Comparison of ENCODE assay signal across 8 cellular contexts in genomic region chr1:27568247-27569087, GRCh38. TPM values are rescaled to one million over a fixed set of nuclear protein-coding genes. Genes with fewer than 3 reads are reported as not detected.
DNase-seq lines count a peak whose midpoint lies in the region; ATAC-seq and TF ChIP-seq lines count a peak whose summit lies in the region.

No MANE protein-coding gene starts in this region.

- DNase-seq in ELR (ENCODE audit: low read depth) (peak; percentile 92), GOT3 (lab: John Stamatoyannopoulos, UW) (peak; percentile 69), LNCaP clone FGC (ENCODE audit: low read depth) (peak; percentile 80), T-cell (peak; percentile 76 to 95 (median 86)), amniotic epithelial cell (ENCODE audit: low read depth) (peak; percentile 90), left ventricle myocardium inferior (peak; percentile 95), renal cortical epithelial cell (ENCODE audit: low read depth) (peak; percentile 81), DMS79 (lab: John Stamatoyannopoulos, UW) (no peak)

- 0 out of 2 replicates have a peak overlapping the region, but pooled peaks have one; percentile 8 for H3K4me3 ChIP-seq in LNCaP clone FGC (ENCODE audit: low read depth, low read length)
- peak overlapping the region; percentile 56 for H3K4me3 ChIP-seq in left ventricle myocardium inferior

- H3K4me1 Mint-ChIP-seq in T-cell, result peaks cover 25 to 42% (median 40%) of the 10 kb centered on the region in 3 donors

- no peaks in the 10 kb centered on the region for H3K9me3 ChIP-seq in left ventricle myocardium inferior (replicated peaks)

- no peaks in the 10 kb centered on the region for H3K36me3 ChIP-seq in left ventricle myocardium inferior

- H3K27ac Mint-ChIP-seq in T-cell, result peak overlapping the region; percentile 6 to 72

- H3K27me3 ChIP-seq in left ventricle myocardium inferior (ENCODE audit: low read depth), result no peaks in the 10 kb centered on the region

- ATAC-seq in T-cell (replicated peaks in 1 of 4), result peak; percentile 90 to 96 (median 93)

- H3K4me3 Mint-ChIP-seq in T-cell, result peak overlapping the region; percentile 65 to 82 (median 71)

- peak; percentile 67 for TF ChIP-seq CTCF in LNCaP clone FGC (IDR thresholded peaks at IDR 0.05; ENCODE audit: control insufficient read depth, extremely low read depth, insufficient read depth)
- peak; percentile 82 for TF ChIP-seq CTCF in left ventricle myocardium inferior (IDR thresholded peaks at IDR 0.05; ENCODE audit: borderline replicate concordance)

- POLR2A ChIA-PET in T-cell (lab: Charles Lee), result interaction anchor here in 1 of 2 donors (0.6 to 1.0 kb wide), 2 partner anchors 35 to 1571 kb away, joined by 3 read pairs; partner anchors contain the start of genes AHDC1 and PAFAH2

- H3K36me3 Mint-ChIP-seq in T-cell, result no peaks in the 10 kb centered on the region

- no peaks in the 10 kb centered on the region for H3K9me3 Mint-ChIP-seq in T-cell

- no peaks in the 10 kb centered on the region for H3K27me3 Mint-ChIP-seq in T-cell

- intact Hi-C loops in left ventricle myocardium inferior (cut with micrococcal nuclease), result no loop called here

- CTCF ChIA-PET in T-cell (lab: Charles Lee), result interaction anchor here (0.5 to 2.3 kb wide), 13 partner anchors 12 to 214 kb away, joined by 3 to 15 read pairs (median 4); partner anchors contain the start of genes AHDC1 (in 1 of the 2), IFI6 (in 1 of the 2) and STX12 (in 1 of the 2)

- peak overlapping the region; percentile 97 for H3K27ac ChIP-seq in left ventricle myocardium inferior (replicated peaks)

- H3K4me1 ChIP-seq in left ventricle myocardium inferior, result peaks cover 100% of the 10 kb centered on the region

RNA-seq across cellular contexts. Expression of gene AHDC1, which starts 35.5 kb away (rescaled TPM):
- total RNA-seq in T-cell, result 10 to 100 TPM; 21.9 to 26.4 (median 23.1) TPM
- total RNA-seq in left ventricle myocardium inferior, result 40.1 TPM
- 2.6 and 15.4 TPM in 2 replicates for total RNA-seq in renal cortical epithelial cell
